In the genomic region with DNA sequence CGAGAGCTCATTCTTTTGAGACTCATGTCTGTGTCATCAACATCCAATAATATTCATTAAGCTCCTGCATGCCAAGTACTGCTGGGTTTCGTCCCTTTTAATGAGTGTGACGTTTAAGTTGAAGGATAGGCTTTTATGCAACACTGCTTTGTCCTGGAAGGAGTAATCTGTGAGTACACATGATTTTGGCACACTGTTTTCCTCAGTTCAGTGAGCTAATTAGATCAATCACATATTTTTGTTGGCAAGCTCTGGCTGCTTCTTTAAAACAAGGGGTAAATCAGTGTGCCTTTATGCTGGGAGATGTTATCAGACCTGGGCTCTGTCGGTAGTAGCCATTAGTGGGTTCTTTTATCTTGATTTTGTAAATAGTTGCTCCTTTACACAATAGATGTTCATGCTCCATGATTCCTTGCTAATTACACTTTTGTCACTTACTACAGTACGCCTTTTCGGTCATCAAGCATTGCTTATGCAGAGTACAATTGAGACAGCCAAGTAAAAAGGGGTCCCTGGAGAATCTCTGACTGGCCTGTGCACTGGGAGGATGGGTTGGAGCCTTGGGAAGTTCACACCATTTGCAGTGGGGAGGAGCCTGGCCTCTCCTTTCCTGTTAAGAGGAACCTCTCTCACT, we compare ENCODE assay signal across 1 cellular context.
TF ChIP-seq lines count a peak whose summit lies in the region.

No MANE protein-coding gene starts in this region.

TF ChIP-seq in GM23338, 12 proteins besides CTCF, POLR2A, EP300 and RAD21 (continued from another document):
- TF ChIP-seq, protein P1, sequence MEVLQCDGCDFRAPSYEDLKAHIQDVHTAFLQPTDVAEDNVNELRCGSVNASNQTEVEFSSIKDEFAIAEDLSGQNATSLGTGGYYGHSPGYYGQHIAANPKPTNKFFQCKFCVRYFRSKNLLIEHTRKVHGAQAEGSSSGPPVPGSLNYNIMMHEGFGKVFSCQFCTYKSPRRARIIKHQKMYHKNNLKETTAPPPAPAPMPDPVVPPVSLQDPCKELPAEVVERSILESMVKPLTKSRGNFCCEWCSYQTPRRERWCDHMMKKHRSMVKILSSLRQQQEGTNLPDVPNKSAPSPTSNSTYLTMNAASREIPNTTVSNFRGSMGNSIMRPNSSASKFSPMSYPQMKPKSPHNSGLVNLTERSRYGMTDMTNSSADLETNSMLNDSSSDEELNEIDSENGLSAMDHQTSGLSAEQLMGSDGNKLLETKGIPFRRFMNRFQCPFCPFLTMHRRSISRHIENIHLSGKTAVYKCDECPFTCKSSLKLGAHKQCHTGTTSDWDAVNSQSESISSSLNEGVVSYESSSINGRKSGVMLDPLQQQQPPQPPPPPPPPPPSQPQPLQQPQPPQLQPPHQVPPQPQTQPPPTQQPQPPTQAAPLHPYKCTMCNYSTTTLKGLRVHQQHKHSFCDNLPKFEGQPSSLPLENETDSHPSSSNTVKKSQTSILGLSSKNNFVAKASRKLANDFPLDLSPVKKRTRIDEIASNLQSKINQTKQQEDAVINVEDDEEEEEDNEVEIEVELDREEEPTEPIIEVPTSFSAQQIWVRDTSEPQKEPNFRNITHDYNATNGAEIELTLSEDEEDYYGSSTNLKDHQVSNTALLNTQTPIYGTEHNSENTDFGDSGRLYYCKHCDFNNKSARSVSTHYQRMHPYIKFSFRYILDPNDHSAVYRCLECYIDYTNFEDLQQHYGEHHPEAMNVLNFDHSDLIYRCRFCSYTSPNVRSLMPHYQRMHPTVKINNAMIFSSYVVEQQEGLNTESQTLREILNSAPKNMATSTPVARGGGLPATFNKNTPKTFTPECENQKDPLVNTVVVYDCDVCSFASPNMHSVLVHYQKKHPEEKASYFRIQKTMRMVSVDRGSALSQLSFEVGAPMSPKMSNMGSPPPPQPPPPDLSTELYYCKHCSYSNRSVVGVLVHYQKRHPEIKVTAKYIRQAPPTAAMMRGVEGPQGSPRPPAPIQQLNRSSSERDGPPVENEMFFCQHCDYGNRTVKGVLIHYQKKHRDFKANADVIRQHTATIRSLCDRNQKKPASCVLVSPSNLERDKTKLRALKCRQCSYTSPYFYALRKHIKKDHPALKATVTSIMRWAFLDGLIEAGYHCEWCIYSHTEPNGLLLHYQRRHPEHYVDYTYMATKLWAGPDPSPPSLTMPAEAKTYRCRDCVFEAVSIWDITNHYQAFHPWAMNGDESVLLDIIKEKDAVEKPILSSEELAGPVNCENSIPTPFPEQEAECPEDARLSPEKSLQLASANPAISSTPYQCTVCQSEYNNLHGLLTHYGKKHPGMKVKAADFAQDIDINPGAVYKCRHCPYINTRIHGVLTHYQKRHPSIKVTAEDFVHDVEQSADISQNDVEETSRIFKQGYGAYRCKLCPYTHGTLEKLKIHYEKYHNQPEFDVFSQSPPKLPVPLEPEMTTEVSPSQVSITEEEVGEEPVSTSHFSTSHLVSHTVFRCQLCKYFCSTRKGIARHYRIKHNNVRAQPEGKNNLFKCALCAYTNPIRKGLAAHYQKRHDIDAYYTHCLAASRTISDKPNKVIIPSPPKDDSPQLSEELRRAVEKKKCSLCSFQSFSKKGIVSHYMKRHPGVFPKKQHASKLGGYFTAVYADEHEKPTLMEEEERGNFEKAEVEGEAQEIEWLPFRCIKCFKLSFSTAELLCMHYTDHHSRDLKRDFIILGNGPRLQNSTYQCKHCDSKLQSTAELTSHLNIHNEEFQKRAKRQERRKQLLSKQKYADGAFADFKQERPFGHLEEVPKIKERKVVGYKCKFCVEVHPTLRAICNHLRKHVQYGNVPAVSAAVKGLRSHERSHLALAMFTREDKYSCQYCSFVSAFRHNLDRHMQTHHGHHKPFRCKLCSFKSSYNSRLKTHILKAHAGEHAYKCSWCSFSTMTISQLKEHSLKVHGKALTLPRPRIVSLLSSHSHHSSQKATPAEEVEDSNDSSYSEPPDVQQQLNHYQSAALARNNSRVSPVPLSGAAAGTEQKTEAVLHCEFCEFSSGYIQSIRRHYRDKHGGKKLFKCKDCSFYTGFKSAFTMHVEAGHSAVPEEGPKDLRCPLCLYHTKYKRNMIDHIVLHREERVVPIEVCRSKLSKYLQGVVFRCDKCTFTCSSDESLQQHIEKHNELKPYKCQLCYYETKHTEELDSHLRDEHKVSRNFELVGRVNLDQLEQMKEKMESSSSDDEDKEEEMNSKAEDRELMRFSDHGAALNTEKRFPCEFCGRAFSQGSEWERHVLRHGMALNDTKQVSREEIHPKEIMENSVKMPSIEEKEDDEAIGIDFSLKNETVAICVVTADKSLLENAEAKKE (CRISPR knock-in tag; IDR thresholded peaks at IDR 0.05) = no peak
- TF ChIP-seq EZH2phosphoT487 (IDR thresholded peaks at IDR 0.05; ENCODE audit: unreplicated experiment) = no peak
TF ChIP-seq in GM23338: peak in this region for 0.
